ENCODE assay signal across 10 cellular contexts in genomic region chr3:111610612-111611054, GRCh38. TPM values are rescaled to one million over a fixed set of nuclear protein-coding genes. Genes with fewer than 3 reads are reported as not detected.
DNase-seq lines count a peak whose midpoint lies in the region; ATAC-seq, FAIRE-seq and TF ChIP-seq lines count a peak whose summit lies in the region.
"Had no signal": no experiment of that assay in that cellular context is flagged by ENCODE, and none has a peak within 500 bp of the region (broad histone marks: within the 10 kb centered on the region; RNA-seq: fewer than 3 reads in every experiment).

No MANE protein-coding gene starts in this region.

- H3K9ac ChIP-seq in trophoblast cell (ENCODE audit: low read length): no peak overlapping the region

- no peaks in the 10 kb centered on the region for H3K79me1 ChIP-seq in trophoblast cell (ENCODE audit: low read length)

- no peak overlapping the region for H3K18ac ChIP-seq in trophoblast cell (ENCODE audit: low read length)

- peak; percentile 42 to 44 for DNase-seq in activated CD4-positive, alpha-beta T cell treated with anti-CD3 and anti-CD28 coated beads for 4 hours
- DNase-seq in small intestine: no peak
- no peak for DNase-seq in sigmoid colon
- no peak for DNase-seq in HuH-7 (ENCODE audit: low spot score)
- no peak for DNase-seq in dermis blood vessel endothelial cell
- DNase-seq in trophoblast cell: no peak

- H3K4me1 ChIP-seq in small intestine (ENCODE audit: control insufficient read depth in 2 of 2, insufficient read depth in 1 of 2, low read depth in 1 of 2, low read length in 1 of 2): no peaks in the 10 kb centered on the region
- no peaks in the 10 kb centered on the region for H3K4me1 ChIP-seq in sigmoid colon
- H3K4me1 ChIP-seq in trophoblast cell (ENCODE audit: control insufficient read depth in 1 of 2, insufficient read depth in 2 of 2, low read length in 2 of 2): no peaks in the 10 kb centered on the region

- TF ChIP-seq POLR2A in sigmoid colon (IDR thresholded peaks at IDR 0.05): no peak

- no peak overlapping the region for H2BK12ac ChIP-seq in trophoblast cell (ENCODE audit: low read length)

- H3K27me3 ChIP-seq in small intestine (ENCODE audit: control insufficient read depth in 2 of 2, insufficient read depth in 2 of 2, low read length in 2 of 2) (no peaks in the 10 kb centered on the region), sigmoid colon (no peaks in the 10 kb centered on the region), trophoblast cell (ENCODE audit: insufficient read depth, low read length) (no peaks in the 10 kb centered on the region)

- no peaks in the 10 kb centered on the region for H3K79me2 ChIP-seq in trophoblast cell (ENCODE audit: control insufficient read depth, insufficient read depth, low read length, poor library complexity)

- no peak overlapping the region for H3K4ac ChIP-seq in trophoblast cell (ENCODE audit: low read depth, low read length)

- no peak overlapping the region for H2AK5ac ChIP-seq in trophoblast cell (ENCODE audit: low read length)

- no peak overlapping the region for H2BK5ac ChIP-seq in trophoblast cell (ENCODE audit: low read depth, low read length, poor library complexity)

- no peak for TF ChIP-seq EP300 in sigmoid colon (IDR thresholded peaks at IDR 0.05)

- no peak overlapping the region for H4K8ac ChIP-seq in trophoblast cell (ENCODE audit: low read depth, low read length)

- intact Hi-C loops in sigmoid colon (cut with DNase I): no loop called here

- H3K4me3 ChIP-seq in small intestine (ENCODE audit: low read depth in 1 of 2, low read length in 2 of 2): no peak overlapping the region
- H3K4me3 ChIP-seq in sigmoid colon: no peak overlapping the region
- no peak overlapping the region for H3K4me3 ChIP-seq in trophoblast cell (ENCODE audit: low read depth, low read length)
- H3K4me3 ChIP-seq: SK-N-MC had no signal

- H4K91ac ChIP-seq in trophoblast cell (ENCODE audit: low read depth, low read length): no peak overlapping the region

- ATAC-seq in GM19397 (IDR thresholded peaks at IDR 0.05; ENCODE audit: unreplicated experiment) (peak; percentile 4), HG03108 (IDR thresholded peaks at IDR 0.05; ENCODE audit: unreplicated experiment) (peak; percentile 10)

- H3K14ac ChIP-seq in trophoblast cell (ENCODE audit: low read length): no peak overlapping the region

- H3K4me2 ChIP-seq in trophoblast cell (ENCODE audit: low read length): no peak overlapping the region

- H3K36me3 ChIP-seq in small intestine (ENCODE audit: control insufficient read depth in 2 of 2, insufficient read depth in 2 of 2, low read length in 2 of 2): no peaks in the 10 kb centered on the region
- no peaks in the 10 kb centered on the region for H3K36me3 ChIP-seq in sigmoid colon
- H3K36me3 ChIP-seq in trophoblast cell (ENCODE audit: control insufficient read depth in 1 of 2, insufficient read depth in 2 of 2, low read length in 2 of 2): no peaks in the 10 kb centered on the region

- no peaks in the 10 kb centered on the region for H3K9me3 ChIP-seq in small intestine (ENCODE audit: control insufficient read depth, low read depth)
- H3K9me3 ChIP-seq in sigmoid colon: no peaks in the 10 kb centered on the region
- no peaks in the 10 kb centered on the region for H3K9me3 ChIP-seq in trophoblast cell (ENCODE audit: insufficient read depth, low read depth, low read length)

- no peak overlapping the region for H2AFZ ChIP-seq in trophoblast cell (ENCODE audit: insufficient read depth, low read length, poor library complexity)

- H4K12ac ChIP-seq in trophoblast cell (ENCODE audit: low read depth, low read length): no peak overlapping the region

- H2BK120ac ChIP-seq in trophoblast cell (ENCODE audit: insufficient read depth, low read length, poor library complexity): no peak overlapping the region

- peak overlapping the region; percentile 24 to 77 for H3K27ac ChIP-seq in small intestine (ENCODE audit: low read depth in 1 of 2, low read length in 1 of 2)
- H3K27ac ChIP-seq in sigmoid colon: no peak overlapping the region
- H3K27ac ChIP-seq in trophoblast cell (ENCODE audit: low read depth, low read length): no peak overlapping the region
- H3K27ac ChIP-seq: SK-N-MC had no signal

- H3K23ac ChIP-seq in trophoblast cell (ENCODE audit: low read length): no peak overlapping the region

- no peak for TF ChIP-seq CTCF in sigmoid colon (IDR thresholded peaks at IDR 0.05)

- WGBS in small intestine, 3 donors: 81 to 83% (median 82%) methylated on average over 8 of the region's 8 CpGs
- WGBS in sigmoid colon, 2 donors: 75 to 86% methylated on average over 8 of the region's 8 CpGs
- no CpG with 5 or more reads among the region's 8 CpGs for WGBS in trophoblast cell (ENCODE audit: extremely low coverage, insufficient coverage, insufficient read length)

- no peak for FAIRE-seq in small intestine (lab: Jason Lieb, UNC)
- FAIRE-seq: H1 had no signal

RNA-seq across cellular contexts. Expression of gene ZBED2, which starts 15.5 kb away (rescaled TPM):
- under 1 TPM in 1 of 3 donors, not detected in 2; 0.04 TPM for polyA plus RNA-seq in small intestine
- total RNA-seq in sigmoid colon: not detected
- under 1 TPM in 1 of 3 donors, not detected in 2; 0.92 TPM for polyA plus RNA-seq in sigmoid colon
- total RNA-seq in dermis blood vessel endothelial cell: not detected in 2 replicates
- 7.3 and 7.8 TPM in 2 replicates for polyA plus RNA-seq in trophoblast cell (2013)
- total RNA-seq: H1 had no signal
- polyA plus RNA-seq: H1 had no signal

Comparison
In these comparisons a context has a peak if more than half of its experiments do, and no peak if none do; other contexts are left out.
1. DNase-seq: peak in activated CD4-positive, alpha-beta T cell treated with anti-CD3 and anti-CD28 coated beads for 4 hours (2 of 2); none in small intestine (single experiment), sigmoid colon (single experiment), HuH-7 (single experiment), dermis blood vessel endothelial cell (single experiment) and trophoblast cell (0 of 2).
2. H3K27ac ChIP-seq: peak in small intestine (2 of 2); none in sigmoid colon (0 of 4) and trophoblast cell (single experiment).